In the genomic region with DNA sequence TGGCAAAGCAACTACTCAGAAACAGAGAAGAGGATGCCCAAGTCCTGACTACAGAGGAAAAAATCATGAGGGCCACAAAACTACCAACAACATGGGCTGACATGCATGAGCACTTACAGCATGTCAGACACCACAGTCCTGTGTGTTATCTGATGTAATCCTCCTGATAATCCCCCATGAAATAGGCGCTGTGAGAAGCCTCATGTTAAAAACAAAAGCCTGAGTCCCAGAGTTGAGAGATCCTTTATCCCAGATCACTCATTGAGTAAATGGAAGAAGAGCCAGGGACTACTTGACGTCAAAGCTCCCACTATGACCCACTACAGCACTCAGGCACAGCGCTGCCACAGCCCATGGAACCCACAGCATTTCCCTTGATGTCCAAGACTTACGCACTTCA, we compare ENCODE assay signal across 28 cellular contexts.
"Had no signal": no experiment of that assay in that cellular context is flagged by ENCODE, and none has a peak within 500 bp of the region (broad histone marks: within the 10 kb centered on the region; RNA-seq: fewer than 3 reads in every experiment).

No MANE protein-coding gene starts in this region.

- H3K4me3 Mint-ChIP-seq: mesothelial cell of epicardium; naive B cell; natural killer cell; nephron progenitor cell; stimulated activated naive B cell treated with anti-CD40 and anti-IgM and Interleukin-4, amounts not matched to agents 10 μg/mL and 1 μg/mL and 100 μg/mL, for 72 hours; stimulated activated naive CD8-positive, alpha-beta T cell treated with anti-CD3 and anti-CD28 coated beads, Interleukin-15, Interleukin-2, amounts not matched to agents 100 ng/mL and 50 ng/mL, for 24 hours had no signal

- H3K4me1 ChIP-seq: left ventricle myocardium inferior, pancreas, prostate gland, suprapubic skin, upper lobe of right lung had no signal

- H3K27ac Mint-ChIP-seq: mesothelial cell of epicardium; naive B cell; natural killer cell; nephron progenitor cell; stimulated activated naive B cell treated with anti-CD40 and anti-IgM and Interleukin-4, amounts not matched to agents 10 μg/mL and 1 μg/mL and 100 μg/mL, for 72 hours; stimulated activated naive CD8-positive, alpha-beta T cell treated with anti-CD3 and anti-CD28 coated beads, Interleukin-15, Interleukin-2, amounts not matched to agents 100 ng/mL and 50 ng/mL, for 24 hours had no signal

- ATAC-seq: natural killer cell; pancreas; right cardiac atrium; sciatic nerve; stimulated activated naive B cell treated with anti-CD40 and anti-IgM and Interleukin-4, amounts not matched to agents 10 μg/mL and 1 μg/mL and 100 μg/mL, for 72 hours; upper lobe of right lung had no signal

- H3K36me3 ChIP-seq: left ventricle myocardium inferior, pancreas, prostate gland, suprapubic skin, thoracic aorta, tibial artery, upper lobe of right lung had no signal

- H3K4me1 Mint-ChIP-seq: mesothelial cell of epicardium; naive B cell; nephron progenitor cell; stimulated activated naive B cell treated with anti-CD40 and anti-IgM and Interleukin-4, amounts not matched to agents 10 μg/mL and 1 μg/mL and 100 μg/mL, for 72 hours had no signal

- H3K27me3 ChIP-seq: pancreas, tibial artery had no signal

- H3K9me3 ChIP-seq: left ventricle myocardium inferior, pancreas, prostate gland, suprapubic skin, thoracic aorta, tibial artery, upper lobe of right lung had no signal

- H3K27ac ChIP-seq: left ventricle myocardium inferior, pancreas, prostate gland, skin epidermis, suprapubic skin, thoracic aorta, tibial artery, upper lobe of right lung had no signal

- H3K9me3 Mint-ChIP-seq: natural killer cell; stimulated activated naive B cell treated with anti-CD40 and anti-IgM and Interleukin-4, amounts not matched to agents 10 μg/mL and 1 μg/mL and 100 μg/mL, for 72 hours; stimulated activated naive CD8-positive, alpha-beta T cell treated with anti-CD3 and anti-CD28 coated beads, Interleukin-15, Interleukin-2, amounts not matched to agents 100 ng/mL and 50 ng/mL, for 24 hours had no signal

- FAIRE-seq: pancreas, urothelium cell line had no signal

- H3K4me3 ChIP-seq: left ventricle myocardium inferior, lung, pancreas, prostate gland, skin epidermis, suprapubic skin, thoracic aorta, tibial artery, upper lobe of right lung had no signal

- DNase-seq: islet precursor cell; left ventricle myocardium inferior; mesendoderm; naive B cell; natural killer cell; nephron progenitor cell; nucleus accumbens; pancreas; posterior cingulate gyrus; retina; right cardiac atrium; stimulated activated CD4-positive, alpha-beta T cell treated with anti-CD3 and anti-CD28 coated beads, Interleukin-12 subunit alpha, Interleukin-12 subunit beta, amount 100 ng/mL, for 4 hours; stimulated activated CD4-positive, alpha-beta T cell treated with anti-CD3 and anti-CD28 coated beads, Interleukin-15, amount 100 ng/mL, for 24 hours; stimulated activated CD4-positive, alpha-beta T cell treated with anti-CD3 and anti-CD28 coated beads, Interleukin-2, amount 100 ng/mL, for 24 hours; stimulated activated CD4-positive, alpha-beta T cell treated with anti-CD3 and anti-CD28 coated beads, Interleukin-4, amount 100 ng/mL, for 1 hour; stimulated activated naive B cell treated with anti-CD40 and anti-IgM and Interleukin-4, amounts not matched to agents 10 μg/mL and 1 μg/mL and 100 μg/mL, for 72 hours; tibial artery; trophoblast cell; upper lobe of right lung had no signal

- H3K36me3 Mint-ChIP-seq: mesothelial cell of epicardium; naive B cell; natural killer cell; stimulated activated naive B cell treated with anti-CD40 and anti-IgM and Interleukin-4, amounts not matched to agents 10 μg/mL and 1 μg/mL and 100 μg/mL, for 72 hours had no signal
